Comparison of ENCODE assay signal across 27 cellular contexts in the genomic region with DNA sequence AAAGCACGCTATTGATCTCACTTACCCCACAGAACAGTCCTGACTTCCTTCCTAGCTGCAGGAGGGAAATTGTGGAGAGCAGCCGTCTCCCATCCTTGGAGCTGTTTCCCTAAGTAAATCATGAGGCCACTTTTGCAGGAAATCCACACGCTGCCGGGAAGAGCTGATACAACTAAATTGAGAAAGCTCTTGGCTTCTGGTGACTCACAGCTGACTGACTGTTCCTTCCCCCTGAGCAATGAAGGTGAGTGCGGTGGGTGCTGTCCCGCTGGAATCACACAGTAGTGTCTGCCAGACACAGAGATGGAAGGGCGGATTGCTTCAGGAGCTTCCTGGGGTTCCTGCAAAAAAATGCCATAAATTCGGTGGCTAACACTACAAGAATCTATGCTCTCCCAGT.
DNase-seq lines count a peak whose midpoint lies in the region; TF ChIP-seq lines count a peak whose summit lies in the region.
"Had no signal": no experiment of that assay in that cellular context is flagged by ENCODE, and none has a peak within 500 bp of the region (broad histone marks: within the 10 kb centered on the region; RNA-seq: fewer than 3 reads in every experiment).

No MANE protein-coding gene starts in this region.

- BruUV-seq in OCI-LY7 (replicated peaks; lab: Mats Ljungman, UMichigan): no TSS peak

- no peak overlapping the region for H3K27ac Mint-ChIP-seq in osteocyte (ENCODE audit: unreplicated experiment)
- H3K27ac Mint-ChIP-seq in activated T-helper 1 cell treated with anti-CD3 and anti-CD28 coated beads, Interleukin-12 subunit alpha, Interleukin-12 subunit beta, Interleukin-2, Interleukin-4 antibody, amounts not matched to agents 30 ng/mL and 10 ng/mL and 1 ng/mL, durations not matched to agents 14 hours and 24 hours and 36 hours: no peak overlapping the region
- H3K27ac Mint-ChIP-seq: activated CD8-positive, alpha-beta T cell treated with anti-CD3 and anti-CD28 coated beads for 36 hours; CD4-positive, CD25-positive, alpha-beta regulatory T cell; endodermal cell; stimulated activated naive CD8-positive, alpha-beta T cell treated with anti-CD3 and anti-CD28 coated beads, Interleukin-15, Interleukin-2, amounts not matched to agents 100 ng/mL and 50 ng/mL, for 24 hours had no signal

- no peak overlapping the region for H3K27ac ChIP-seq in RWPE1
- H3K27ac ChIP-seq in OCI-LY7 (ENCODE audit: low read depth, low read length, poor library complexity, severe bottlenecking): no peak overlapping the region
- H3K27ac ChIP-seq: cardiac muscle cell, esophagus squamous epithelium, gastrocnemius medialis, thyroid gland had no signal

- H3K79me2 ChIP-seq in OCI-LY7 (ENCODE audit: insufficient read depth, low read depth, low read length): no peaks in the 10 kb centered on the region

- H3K4me3 ChIP-seq in AG10803 (ENCODE audit: low read length) (no peak overlapping the region), fibroblast of mammary gland (ENCODE audit: control insufficient read depth, low read depth, low read length) (no peak overlapping the region), OCI-LY7 (ENCODE audit: low read depth, low read length, poor library complexity, severe bottlenecking) (no peak overlapping the region)
- H3K4me3 ChIP-seq: cardiac muscle cell, esophagus squamous epithelium, gastrocnemius medialis, thyroid gland had no signal

- no peaks in the 10 kb centered on the region for H3K9me3 ChIP-seq in OCI-LY7 (ENCODE audit: low read length)
- H3K9me3 ChIP-seq: gastrocnemius medialis, thyroid gland had no signal

- peaks cover 18% of the 10 kb centered on the region for H3K9me3 Mint-ChIP-seq in osteocyte (ENCODE audit: unreplicated experiment)
- peaks cover 11% of the 10 kb centered on the region for H3K9me3 Mint-ChIP-seq in activated T-helper 1 cell treated with anti-CD3 and anti-CD28 coated beads, Interleukin-12 subunit alpha, Interleukin-12 subunit beta, Interleukin-2, Interleukin-4 antibody, amounts not matched to agents 30 ng/mL and 10 ng/mL and 1 ng/mL, durations not matched to agents 14 hours and 24 hours and 36 hours

- DNase-seq in AG10803 (ENCODE audit: low read depth) (peak; percentile 55), H4 (ENCODE audit: low spot score) (peak; percentile 82), RWPE1 (ENCODE audit: low spot score) (peak; percentile 30), fibroblast of mammary gland (ENCODE audit: low read depth) (peak; percentile 40), osteocyte (ENCODE audit: extremely low spot score, unreplicated experiment) (no peak), OCI-LY7 (ENCODE audit: low spot score) (no peak)
- DNase-seq in stimulated activated CD4-positive, alpha-beta T cell treated with anti-CD3 and anti-CD28 coated beads, Interleukin-4, amount 100 ng/mL, for 1 hour: no peak
- no peak for DNase-seq in activated T-helper 1 cell treated with anti-CD3 and anti-CD28 coated beads, Interleukin-12 subunit alpha, Interleukin-12 subunit beta, Interleukin-2, Interleukin-4 antibody, amounts not matched to agents 30 ng/mL and 10 ng/mL and 1 ng/mL, durations not matched to agents 14 hours and 24 hours and 36 hours (ENCODE audit: low spot score)
- DNase-seq: activated CD8-positive, alpha-beta T cell treated with anti-CD3 and anti-CD28 coated beads for 36 hours; activated naive CD4-positive, alpha-beta T cell treated with Interleukin-2 at 50 U/mL for 16 hours; CD4-positive, CD25-positive, alpha-beta regulatory T cell; cortex of kidney; endodermal cell; esophagus squamous epithelium; gastrocnemius medialis; hypothalamus; NCI-H1417; NCI-H446; NCI-H82; posterior cingulate gyrus; SHP77; stimulated activated CD4-positive, alpha-beta T cell treated with anti-CD3 and anti-CD28 coated beads, Interleukin-15, amount 100 ng/mL, for 24 hours; SW 1271; thyroid gland had no signal

- no peaks in the 10 kb centered on the region for H3K4me1 ChIP-seq in OCI-LY7 (ENCODE audit: insufficient read depth, low read length, poor library complexity, severe bottlenecking)
- H3K4me1 ChIP-seq: esophagus squamous epithelium, gastrocnemius medialis, thyroid gland had no signal

- TF ChIP-seq CTCF in AG10803 (conservative IDR thresholded peaks at IDR 0.05; ENCODE audit: low read length) (no peak), RWPE1 (conservative IDR thresholded peaks at IDR 0.05; ENCODE audit: low read depth) (no peak), fibroblast of mammary gland (conservative IDR thresholded peaks at IDR 0.05; ENCODE audit: control insufficient read depth, insufficient read depth, low read depth, low read length) (no peak), osteocyte (IDR thresholded peaks at IDR 0.05) (no peak), OCI-LY7 (conservative IDR thresholded peaks at IDR 0.05; ENCODE audit: low read length) (no peak)

- H3K9me2 ChIP-seq in OCI-LY7 (ENCODE audit: insufficient read depth, low read length): no peaks in the 10 kb centered on the region

- no peak overlapping the region for H3K4me3 Mint-ChIP-seq in osteocyte (ENCODE audit: unreplicated experiment)
- no peak overlapping the region for H3K4me3 Mint-ChIP-seq in activated T-helper 1 cell treated with anti-CD3 and anti-CD28 coated beads, Interleukin-12 subunit alpha, Interleukin-12 subunit beta, Interleukin-2, Interleukin-4 antibody, amounts not matched to agents 30 ng/mL and 10 ng/mL and 1 ng/mL, durations not matched to agents 14 hours and 24 hours and 36 hours
- H3K4me3 Mint-ChIP-seq: activated CD8-positive, alpha-beta T cell treated with anti-CD3 and anti-CD28 coated beads for 36 hours; CD4-positive, CD25-positive, alpha-beta regulatory T cell; endodermal cell; neural crest cell; stimulated activated naive CD8-positive, alpha-beta T cell treated with anti-CD3 and anti-CD28 coated beads, Interleukin-15, Interleukin-2, amounts not matched to agents 100 ng/mL and 50 ng/mL, for 24 hours had no signal

- peaks cover 3% of the 10 kb centered on the region for H3K27me3 Mint-ChIP-seq in osteocyte (ENCODE audit: unreplicated experiment)
- H3K27me3 Mint-ChIP-seq in activated T-helper 1 cell treated with anti-CD3 and anti-CD28 coated beads, Interleukin-12 subunit alpha, Interleukin-12 subunit beta, Interleukin-2, Interleukin-4 antibody, amounts not matched to agents 30 ng/mL and 10 ng/mL and 1 ng/mL, durations not matched to agents 14 hours and 24 hours and 36 hours (ENCODE audit: insufficient read depth): no peaks in the 10 kb centered on the region
- H3K27me3 Mint-ChIP-seq: CD4-positive, CD25-positive, alpha-beta regulatory T cell had no signal

- no peaks in the 10 kb centered on the region for H3K36me3 Mint-ChIP-seq in osteocyte (ENCODE audit: unreplicated experiment)
- no peaks in the 10 kb centered on the region for H3K36me3 Mint-ChIP-seq in activated T-helper 1 cell treated with anti-CD3 and anti-CD28 coated beads, Interleukin-12 subunit alpha, Interleukin-12 subunit beta, Interleukin-2, Interleukin-4 antibody, amounts not matched to agents 30 ng/mL and 10 ng/mL and 1 ng/mL, durations not matched to agents 14 hours and 24 hours and 36 hours (ENCODE audit: low read depth)
- H3K36me3 Mint-ChIP-seq: CD4-positive, CD25-positive, alpha-beta regulatory T cell had no signal

- no peaks in the 10 kb centered on the region for H3K4me1 Mint-ChIP-seq in osteocyte (ENCODE audit: unreplicated experiment)
- H3K4me1 Mint-ChIP-seq in activated T-helper 1 cell treated with anti-CD3 and anti-CD28 coated beads, Interleukin-12 subunit alpha, Interleukin-12 subunit beta, Interleukin-2, Interleukin-4 antibody, amounts not matched to agents 30 ng/mL and 10 ng/mL and 1 ng/mL, durations not matched to agents 14 hours and 24 hours and 36 hours (ENCODE audit: low read depth): no peaks in the 10 kb centered on the region
- H3K4me1 Mint-ChIP-seq: CD4-positive, CD25-positive, alpha-beta regulatory T cell; endodermal cell had no signal

- H2AFZ ChIP-seq in OCI-LY7 (ENCODE audit: low read length): no peak overlapping the region

- CTCF ChIA-PET in RWPE1 (lab: Yijun Ruan, JAX): no interaction called here
- CTCF ChIA-PET in OCI-LY7 (lab: Charles Lee; ENCODE audit: unreplicated experiment): no interaction called here

- no peaks in the 10 kb centered on the region for H4K20me1 ChIP-seq in OCI-LY7 (ENCODE audit: insufficient read depth, low read length)

- POLR2A ChIA-PET in RWPE1 (lab: Yijun Ruan, JAX; ENCODE audit: low non-redundant PET) (no interaction called here), OCI-LY7 (lab: Charles Lee) (no interaction called here)

- no peaks in the 10 kb centered on the region for H3K36me3 ChIP-seq in OCI-LY7 (ENCODE audit: insufficient read depth, low read length)
- H3K36me3 ChIP-seq: cardiac muscle cell, esophagus squamous epithelium, gastrocnemius medialis, thyroid gland had no signal

- intact Hi-C loops in activated T-helper 1 cell treated with anti-CD3 and anti-CD28 coated beads, Interleukin-12 subunit alpha, Interleukin-12 subunit beta, Interleukin-2, Interleukin-4 antibody, amounts not matched to agents 30 ng/mL and 10 ng/mL and 1 ng/mL, durations not matched to agents 14 hours and 24 hours and 36 hours (cut with micrococcal nuclease): no loop called here
- intact Hi-C loops in OCI-LY7 (cut with micrococcal nuclease; ENCODE audit: unreplicated experiment): no loop called here

- no peak overlapping the region for H3K4me2 ChIP-seq in OCI-LY7 (ENCODE audit: low read length)

Comparison
In these comparisons a context has a peak if more than half of its experiments do, and no peak if none do; other contexts are left out.
1. DNase-seq: peak in AG10803 (single experiment), H4 (single experiment), RWPE1 (single experiment) and fibroblast of mammary gland (single experiment); none in osteocyte (single experiment), stimulated activated CD4-positive, alpha-beta T cell treated with anti-CD3 and anti-CD28 coated beads, Interleukin-4, amount 100 ng/mL, for 1 hour (single experiment), activated T-helper 1 cell treated with anti-CD3 and anti-CD28 coated beads, Interleukin-12 subunit alpha, Interleukin-12 subunit beta, Interleukin-2, Interleukin-4 antibody, amounts not matched to agents 30 ng/mL and 10 ng/mL and 1 ng/mL, durations not matched to agents 14 hours and 24 hours and 36 hours (single experiment) and OCI-LY7 (single experiment).